ENCODE assay signal across 25 cellular contexts in the genomic region with DNA sequence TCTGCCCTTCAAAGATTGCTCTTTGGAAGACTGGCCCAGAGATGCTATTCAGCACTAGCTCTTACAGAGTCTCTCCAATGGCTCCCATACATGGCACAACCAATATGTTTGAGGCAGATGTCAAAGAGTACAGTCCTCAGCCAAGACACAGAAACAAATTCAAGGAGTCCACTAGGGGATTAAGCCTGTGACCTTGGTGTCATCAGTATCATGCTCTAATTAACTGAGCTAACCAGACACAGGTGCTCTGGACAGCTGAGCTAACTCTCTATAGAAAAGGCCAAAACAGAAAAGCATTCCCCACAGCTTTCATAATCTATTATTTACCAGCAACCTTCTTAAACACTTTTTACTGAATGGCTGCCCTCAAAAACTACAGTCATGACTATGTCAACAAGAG.
"Had no signal": no experiment of that assay in that cellular context is flagged by ENCODE, and none has a peak within 500 bp of the region (broad histone marks: within the 10 kb centered on the region; RNA-seq: fewer than 3 reads in every experiment).

No MANE protein-coding gene starts in this region.

- ATAC-seq: activated CD4-positive, alpha-beta T cell treated with anti-CD3 and anti-CD28 coated beads for 36 hours; activated T-cell treated with anti-CD3 and anti-CD28 coated beads, Interleukin-2, amount 50 U/mL, for 72 hours; PC-3 had no signal

- H3K27me3 ChIP-seq: adrenal gland, breast epithelium had no signal

- H3K36me3 ChIP-seq: adrenal gland, breast epithelium had no signal

- H3K27ac ChIP-seq: adrenal gland, breast epithelium, SK-N-MC, VCaP had no signal

- H3K4me3 ChIP-seq: adrenal gland, breast epithelium, SK-N-MC had no signal

- H3K9me3 ChIP-seq: adrenal gland, breast epithelium had no signal

- DNase-seq: activated CD4-positive, alpha-beta memory T cell treated with anti-CD3 and anti-CD28 coated beads, Interleukin-2, amount 10 ng/mL, durations not matched to agents 7 days and 5 days; activated CD4-positive, alpha-beta T cell treated with anti-CD3 and anti-CD28 coated beads for 36 hours; activated CD4-positive, alpha-beta T cell treated with anti-CD3 and anti-CD28 coated beads, Interleukin-2, amount 50 U/mL, for 1 hour; activated gamma-delta T cell treated with Interleukin-2 at 50 U/mL for 16 hours; activated naive CD4-positive, alpha-beta T cell treated with anti-CD3 and anti-CD28 coated beads, Interleukin-2, amount 50 U/mL, for 16 hours; activated naive CD8-positive, alpha-beta T cell treated with anti-CD3 and anti-CD28 coated beads, Interleukin-2, amount 10 ng/mL, durations not matched to agents 7 days and 5 days; activated T-cell treated with anti-CD3 and anti-CD28 coated beads for 4 hours; activated T-cell treated with anti-CD3 and anti-CD28 coated beads, Interleukin-2, amount 50 U/mL, for 72 hours; adrenal gland; anterior cingulate cortex; caudate nucleus; Karpas-422; NCI-H1694; NCI-H2029; NCI-H2107; NCI-H2171 treated with DMSO at 0.1 percent for 48 hours; NCI-H345; NCI-H510A; NCI-H526 treated with DMSO at 0.1 percent for 48 hours; PC-3; SIG-M5; T-helper 1 cell had no signal
